ENCODE assay signal across 34 cellular contexts in the genomic region with DNA sequence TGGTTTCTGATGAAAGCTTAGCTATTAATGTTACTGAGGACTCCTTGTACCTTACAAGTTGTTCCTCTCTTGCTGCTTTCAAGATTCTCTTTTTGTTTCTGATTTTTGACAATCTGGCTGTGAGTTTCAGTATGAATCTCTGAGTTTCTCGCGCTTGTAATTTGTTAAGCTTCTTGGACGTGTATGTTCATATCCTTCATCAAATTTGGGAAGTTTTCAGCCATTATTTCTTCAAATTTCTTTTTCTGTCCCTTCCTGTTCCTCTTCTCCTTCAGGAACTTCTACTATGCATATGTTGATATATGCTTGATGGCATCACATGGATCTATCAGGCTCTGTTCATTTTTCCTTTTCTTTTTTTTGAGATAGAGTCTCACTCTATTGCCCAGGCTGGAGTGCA.
"Had no signal": no experiment of that assay in that cellular context is flagged by ENCODE, and none has a peak within 500 bp of the region (broad histone marks: within the 10 kb centered on the region; RNA-seq: fewer than 3 reads in every experiment).

No MANE protein-coding gene starts in this region.

- H3K9me3 ChIP-seq: adrenal gland had no signal

- H3K36me3 ChIP-seq: adrenal gland, ascending aorta, brain microvascular endothelial cell, breast epithelium, cardiac muscle cell had no signal

- DNase-seq: activated effector memory CD4-positive, alpha-beta T cell treated with anti-CD3 and anti-CD28 coated beads, Interleukin-2, amount 50 U/mL, for 16 hours; activated effector memory CD4-positive, alpha-beta T cell treated with Interleukin-2 at 50 U/mL for 16 hours; activated gamma-delta T cell; activated gamma-delta T cell treated with Interleukin-2 at 50 U/mL for 16 hours; activated naive CD4-positive, alpha-beta T cell; activated naive CD4-positive, alpha-beta T cell treated with anti-CD3 and anti-CD28 coated beads for 36 hours; activated naive CD4-positive, alpha-beta T cell treated with anti-CD3 and anti-CD28 coated beads, Interleukin-2, amount 10 ng/mL, durations not matched to agents 7 days and 5 days; activated naive CD4-positive, alpha-beta T cell treated with anti-CD3 and anti-CD28 coated beads, Interleukin-2, amount 50 U/mL, for 16 hours; activated naive CD4-positive, alpha-beta T cell treated with Interleukin-2 at 50 U/mL for 16 hours; activated naive CD8-positive, alpha-beta T cell treated with anti-CD3 and anti-CD28 coated beads for 36 hours; activated naive CD8-positive, alpha-beta T cell treated with anti-CD3 and anti-CD28 coated beads, Interleukin-2, amount 10 ng/mL, durations not matched to agents 7 days and 5 days; activated naive CD8-positive, alpha-beta T cell treated with anti-CD3 and anti-CD28 coated beads, Interleukin-2, amount 50 U/mL, for 24 hours; activated T-cell treated with anti-CD3 and anti-CD28 coated beads, Interleukin-2, amount 50 U/mL, for 1 hour; activated T-cell treated with anti-CD3 and anti-CD28 coated beads, Interleukin-2, amount 50 U/mL, for 24 hours; activated T-cell treated with anti-CD3 and anti-CD28 coated beads, Interleukin-2, amount 50 U/mL, for 4 hours; activated T-cell treated with anti-CD3 and anti-CD28 coated beads, Interleukin-2, amount 50 U/mL, for 48 hours; activated T-cell treated with anti-CD3 and anti-CD28 coated beads, Interleukin-2, amount 50 U/mL, for 72 hours; adrenal gland; amniotic stem cell; amygdala; anterior cingulate cortex; aorta; body of pancreas; brain microvascular endothelial cell; caudate nucleus; central memory CD4-positive, alpha-beta T cell; cerebellar nuclear complex had no signal

- H3K27ac ChIP-seq: adrenal gland, ascending aorta, body of pancreas, brain microvascular endothelial cell, breast epithelium, cardiac muscle cell had no signal

- ATAC-seq: activated naive CD4-positive, alpha-beta T cell treated with anti-CD3 and anti-CD28 coated beads, Interleukin-2, amount 50 U/mL, for 72 hours; activated naive CD8-positive, alpha-beta T cell treated with anti-CD3 and anti-CD28 coated beads, Interleukin-2, amount 50 U/mL, for 24 hours; activated T-cell treated with anti-CD3 and anti-CD28 coated beads, Interleukin-2, amount 50 U/mL, for 4 hours; activated T-cell treated with anti-CD3 and anti-CD28 coated beads, Interleukin-2, amount 50 U/mL, for 72 hours; activated T-helper 17 cell treated with anti-CD3 and anti-CD28 coated beads, Interleukin-2, amount 50 U/mL, for 72 hours; body of pancreas had no signal

- H3K4me3 ChIP-seq: adrenal gland, ascending aorta, body of pancreas, breast epithelium, cardiac muscle cell had no signal

- FAIRE-seq: astrocyte, bronchial epithelial cell had no signal

- H3K4me1 ChIP-seq: body of pancreas, breast epithelium had no signal
